Comparison of ENCODE assay signal across 12 cellular contexts in the genomic region with DNA sequence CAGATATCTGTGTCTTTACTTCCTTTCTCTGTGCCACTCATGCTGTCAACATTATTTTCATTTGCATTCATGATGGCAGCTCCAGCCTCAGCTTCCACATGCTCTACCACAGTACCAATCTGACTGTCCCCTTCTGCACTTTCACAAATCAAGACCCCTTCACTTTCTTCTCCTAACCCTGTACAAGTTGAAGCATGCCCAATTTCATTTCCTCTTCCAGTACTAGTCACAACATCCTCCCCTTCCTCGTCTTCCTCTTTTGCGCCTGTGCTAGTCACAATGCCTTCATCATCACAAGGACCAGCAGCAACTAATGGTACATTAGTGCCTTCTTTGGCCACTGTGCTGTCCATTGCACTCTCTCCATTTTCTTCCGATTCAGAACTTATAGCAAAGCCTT. TPM values are rescaled to one million over a fixed set of nuclear protein-coding genes. Genes with fewer than 3 reads are reported as not detected.
A peak's percentile ranks its signal among the peaks of the same experiment; 100 is the strongest.
DNase-seq lines count a peak whose midpoint lies in the region; ATAC-seq and TF ChIP-seq lines count a peak whose summit lies in the region.
"Had no signal": no experiment of that assay in that cellular context is flagged by ENCODE, and none has a peak within 500 bp of the region (broad histone marks: within the 10 kb centered on the region; RNA-seq: fewer than 3 reads in every experiment).

No MANE protein-coding gene starts in this region.

- no peak for TF ChIP-seq POLR2A in erythroblast (IDR thresholded peaks at IDR 0.05; ENCODE audit: low read length)

- CTCF ChIA-PET in MCF 10A (lab: Yijun Ruan, JAX), result no interaction called here

- intact Hi-C loops in MCF 10A (cut with micrococcal nuclease), result no loop called here

- H3K4me1 Mint-ChIP-seq in T-helper 17 cell, result no peaks in the 10 kb centered on the region
- H3K4me1 Mint-ChIP-seq in MCF 10A (ENCODE audit: insufficient read depth, unreplicated experiment), result no peaks in the 10 kb centered on the region

- no TSS peak for BruUV-seq in MCF 10A (replicated peaks; lab: Mats Ljungman, UMichigan)

- POLR2A ChIA-PET in MCF 10A (lab: Yijun Ruan, JAX), result no interaction called here

- H3K27me3 Mint-ChIP-seq in T-helper 17 cell, result no peaks in the 10 kb centered on the region
- H3K27me3 Mint-ChIP-seq in MCF 10A (ENCODE audit: insufficient read depth, unreplicated experiment), result no peaks in the 10 kb centered on the region
- H3K27me3 Mint-ChIP-seq: CD4-positive, alpha-beta memory T cell had no signal

- H3K36me3 Mint-ChIP-seq in T-helper 17 cell (ENCODE audit: low read depth) (peaks cover 31% of the 10 kb centered on the region), MCF 10A (ENCODE audit: insufficient read depth, unreplicated experiment) (peaks cover 74% of the 10 kb centered on the region)

- no peaks in the 10 kb centered on the region for H3K9me3 Mint-ChIP-seq in MCF 10A (ENCODE audit: unreplicated experiment)

- in situ Hi-C loops in ACHN (cut with HindIII; ENCODE audit: low pct_ligation_motif_present, low pct_unique_long_range_greater_than_20kb, low sequenced_read_pairs), result no loop called here

- no peaks in the 10 kb centered on the region for H3K9me3 ChIP-seq in T-helper 17 cell (ENCODE audit: control insufficient read depth, low read length, poor library complexity, severe bottlenecking)

- H3K27ac Mint-ChIP-seq in T-helper 17 cell (no peak overlapping the region), MCF 10A (ENCODE audit: low read depth, unreplicated experiment) (no peak overlapping the region)

- ATAC-seq in GM19463 (IDR thresholded peaks at IDR 0.05; ENCODE audit: unreplicated experiment) (peak; percentile 77), HG03159 (IDR thresholded peaks at IDR 0.05; ENCODE audit: unreplicated experiment) (peak; percentile 76), T-helper 17 cell (peak; percentile 48)

- DNase-seq in GM12865 (ENCODE audit: low read depth) (peak; percentile 44), T-helper 17 cell (no peak), EL (no peak), erythroblast (lab: John Stamatoyannopoulos, UW) (no peak), ACHN (no peak), MCF 10A (ENCODE audit: unreplicated experiment) (no peak)
- DNase-seq: CD4-positive, alpha-beta memory T cell; H7; NCI-H1417 had no signal

- H3K4me3 ChIP-seq in GM12865 (ENCODE audit: low read depth, low read length), result no peak overlapping the region

- no peak overlapping the region for H3K4me3 Mint-ChIP-seq in T-helper 17 cell
- no peak overlapping the region for H3K4me3 Mint-ChIP-seq in MCF 10A (ENCODE audit: unreplicated experiment)
- H3K4me3 Mint-ChIP-seq: CD4-positive, alpha-beta memory T cell had no signal

- TF ChIP-seq CTCF in GM12865 (IDR thresholded peaks at IDR 0.05; ENCODE audit: insufficient read depth, low read depth, low read length, missing control alignments) (no peak), MCF 10A (IDR thresholded peaks at IDR 0.05; ENCODE audit: unreplicated experiment) (no peak)

RNA-seq across cellular contexts. Expression of a gene that starts 26.5 kb away (rescaled TPM):
- total RNA-seq in T-helper 17 cell (10 to 100 TPM; 43.1 to 50.8 TPM), MCF 10A (2022) (46.8 and 55.4 TPM in 2 replicates)

RNA-seq across cellular contexts. Expression of a gene that starts 56.8 kb away (rescaled TPM):
- not detected for total RNA-seq in T-helper 17 cell
- total RNA-seq in MCF 10A (2022), result 0.34 and 0.42 TPM in 2 replicates
- total RNA-seq: CD4-positive, alpha-beta memory T cell; T-helper 2 cell treated with Interferon-gamma antibody and Interleukin-4, amounts not matched to agents 100 ng/mL and 5 ng/mL, for 36 hours had no signal
